Comparison of ENCODE assay signal across 19 cellular contexts in genomic region chr1:46530791-46531409, GRCh38. TPM values are rescaled to one million over a fixed set of nuclear protein-coding genes. Genes with fewer than 3 reads are reported as not detected.
A peak's percentile ranks its signal among the peaks of the same experiment; 100 is the strongest.
DNase-seq lines count a peak whose midpoint lies in the region; ATAC-seq and TF ChIP-seq lines count a peak whose summit lies in the region.
"Had no signal": no experiment of that assay in that cellular context is flagged by ENCODE, and none has a peak within 500 bp of the region (broad histone marks: within the 10 kb centered on the region; RNA-seq: fewer than 3 reads in every experiment).

No MANE protein-coding gene starts in this region.

- no peaks in the 10 kb centered on the region for H3K9me3 Mint-ChIP-seq in Caco-2 (ENCODE audit: unreplicated experiment)
- H3K9me3 Mint-ChIP-seq: activated T-cell treated with anti-CD3 and anti-CD28 coated beads, Interleukin-2, amount 50 U/mL, for 24 hours; CD4-positive, alpha-beta memory T cell had no signal

- no peaks in the 10 kb centered on the region for H3K36me3 ChIP-seq in Caco-2 (ENCODE audit: control insufficient read depth, insufficient read depth, low read length)
- no peaks in the 10 kb centered on the region for H3K36me3 ChIP-seq in trophoblast cell (ENCODE audit: control insufficient read depth in 1 of 2, insufficient read depth in 2 of 2, low read length in 2 of 2)
- H3K36me3 ChIP-seq: suprapubic skin had no signal

- H3K4ac ChIP-seq in trophoblast cell (ENCODE audit: low read depth, low read length): no peak overlapping the region

- TF ChIP-seq CTCF in Caco-2 (IDR thresholded peaks at IDR 0.05; ENCODE audit: insufficient read depth in 1 of 2, low read depth in 1 of 2, low read length in 1 of 2, severe bottlenecking in 1 of 2, unreplicated experiment in 1 of 2): peak; percentile 31 to 38
- peak; percentile 13 for TF ChIP-seq CTCF in HFF-Myc (IDR thresholded peaks at IDR 0.05; ENCODE audit: low read depth, low read length, missing control alignments)
- peak; percentile 21 for TF ChIP-seq CTCF in cardiac fibroblast (IDR thresholded peaks at IDR 0.05; ENCODE audit: low read depth, low read length)

- H3K9me3 ChIP-seq in Caco-2 (no peaks in the 10 kb centered on the region), trophoblast cell (ENCODE audit: insufficient read depth, low read depth, low read length) (peaks cover 2% of the 10 kb centered on the region)
- H3K9me3 ChIP-seq: suprapubic skin had no signal

- H3K4me1 ChIP-seq in Caco-2 (no peaks in the 10 kb centered on the region), trophoblast cell (ENCODE audit: control insufficient read depth in 1 of 2, insufficient read depth in 2 of 2, low read length in 2 of 2) (peaks cover 6 to 7% of the 10 kb centered on the region in 2 experiments)

- H3K79me2 ChIP-seq in trophoblast cell (ENCODE audit: control insufficient read depth, insufficient read depth, low read length, poor library complexity): no peaks in the 10 kb centered on the region

- H4K8ac ChIP-seq in trophoblast cell (ENCODE audit: low read depth, low read length): no peak overlapping the region

- no TSS peak for BruUV-seq in Caco-2 (replicated peaks; lab: Mats Ljungman, UMichigan)

- H3K27ac Mint-ChIP-seq in Caco-2 (ENCODE audit: unreplicated experiment): no peak overlapping the region
- H3K27ac Mint-ChIP-seq: activated T-cell treated with anti-CD3 and anti-CD28 coated beads, Interleukin-2, amount 50 U/mL, for 24 hours had no signal

- H3K4me3 ChIP-seq in Caco-2 (ENCODE audit: low read depth, low read length) (no peak overlapping the region), HFF-Myc (replicated peaks; ENCODE audit: low read depth, low read length) (no peak overlapping the region), cardiac fibroblast (replicated peaks in 1 of 2; ENCODE audit: low read depth in 2 of 2, low read length in 2 of 2) (no peak overlapping the region), trophoblast cell (ENCODE audit: low read depth, low read length) (no peak overlapping the region)
- H3K4me3 ChIP-seq: SK-N-MC, skin epidermis, suprapubic skin had no signal

- POLR2A ChIA-PET in Caco-2 (lab: Charles Lee): no interaction called here

- H3K79me1 ChIP-seq in trophoblast cell (ENCODE audit: low read length): no peaks in the 10 kb centered on the region

- WGBS in trophoblast cell (ENCODE audit: extremely low coverage, insufficient coverage, insufficient read length): no CpG with 5 or more reads among the region's 6 CpGs

- H3K18ac ChIP-seq in trophoblast cell (ENCODE audit: low read length): no peak overlapping the region

- H3K23ac ChIP-seq in trophoblast cell (ENCODE audit: low read length): no peak overlapping the region

- peaks cover 11% of the 10 kb centered on the region for H3K27me3 Mint-ChIP-seq in Caco-2 (ENCODE audit: insufficient read depth, unreplicated experiment)

- H3K4me3 Mint-ChIP-seq in Caco-2 (ENCODE audit: unreplicated experiment): no peak overlapping the region
- H3K4me3 Mint-ChIP-seq: activated T-cell treated with anti-CD3 and anti-CD28 coated beads, Interleukin-2, amount 50 U/mL, for 24 hours had no signal

- no peak overlapping the region for H3K14ac ChIP-seq in trophoblast cell (ENCODE audit: low read length)

- H3K27me3 ChIP-seq in Caco-2 (replicated peaks; ENCODE audit: control insufficient read depth, insufficient read depth, low read length): no peaks in the 10 kb centered on the region; the same call in 1 of the 2 replicates
- peaks cover 33% of the 10 kb centered on the region for H3K27me3 ChIP-seq in trophoblast cell (ENCODE audit: insufficient read depth, low read length)

- peak; percentile 36 to 51 for DNase-seq in Caco-2
- DNase-seq in HFF-Myc (ENCODE audit: extremely low read depth, low read depth): no peak
- no peak for DNase-seq in cardiac fibroblast (ENCODE audit: low read depth in 2 of 2)
- DNase-seq in left kidney (ENCODE audit: low read depth, low spot score): peak; percentile 51
- no peak for DNase-seq in SIG-M5 (lab: John Stamatoyannopoulos, UW)
- no peak for DNase-seq in trophoblast cell
- DNase-seq in NCI-H1930 (lab: John Stamatoyannopoulos, UW): no peak
- DNase-seq: activated T-cell treated with anti-CD3 and anti-CD28 coated beads, Interleukin-2, amount 50 U/mL, for 24 hours; amniotic stem cell; CD4-positive, alpha-beta memory T cell; effector CD8-positive, alpha-beta T cell; left cardiac atrium; naive B cell; NCI-H1436 treated with DMSO at 0.1 percent for 48 hours had no signal

- H2AK5ac ChIP-seq in trophoblast cell (ENCODE audit: low read length): no peak overlapping the region

- no peak overlapping the region for H2BK120ac ChIP-seq in trophoblast cell (ENCODE audit: insufficient read depth, low read length, poor library complexity)

- H3K27ac ChIP-seq in trophoblast cell (ENCODE audit: low read depth, low read length): no peak overlapping the region
- H3K27ac ChIP-seq: SK-N-MC, skin epidermis, suprapubic skin had no signal

- no peak overlapping the region for H4K91ac ChIP-seq in trophoblast cell (ENCODE audit: low read depth, low read length)

- ATAC-seq in HG03135 (IDR thresholded peaks at IDR 0.05; ENCODE audit: unreplicated experiment): no peak
- ATAC-seq: activated CD4-positive, CD25-positive, alpha-beta regulatory T cell treated with anti-CD3 and anti-CD28 coated beads, Interleukin-2, amount 50 U/mL, for 24 hours; left cardiac atrium had no signal

- no peak overlapping the region for H2BK12ac ChIP-seq in trophoblast cell (ENCODE audit: low read length)

- peaks cover 6% of the 10 kb centered on the region for H3K36me3 Mint-ChIP-seq in Caco-2 (ENCODE audit: insufficient read depth, unreplicated experiment)
- H3K36me3 Mint-ChIP-seq: CD4-positive, alpha-beta memory T cell; naive B cell had no signal

- no peak overlapping the region for H3K9ac ChIP-seq in trophoblast cell (ENCODE audit: low read length)

- no peak overlapping the region for H2BK5ac ChIP-seq in trophoblast cell (ENCODE audit: low read depth, low read length, poor library complexity)

- CTCF ChIA-PET in Caco-2 (lab: Charles Lee): interaction anchor here (1.2 to 1.8 kb wide), 3 partner anchors 84 to 194 kb away, joined by 4 to 7 read pairs (median 5); no protein-coding TSS in a partner anchor

- H2AFZ ChIP-seq in trophoblast cell (ENCODE audit: insufficient read depth, low read length, poor library complexity): no peak overlapping the region

- intact Hi-C loops in Caco-2 (cut with micrococcal nuclease; ENCODE audit: unreplicated experiment): no loop called here

- H3K4me2 ChIP-seq in trophoblast cell (ENCODE audit: low read length): no peak overlapping the region

- H3K4me1 Mint-ChIP-seq in Caco-2 (ENCODE audit: low read depth, unreplicated experiment): peaks cover 6% of the 10 kb centered on the region

- no peak overlapping the region for H4K12ac ChIP-seq in trophoblast cell (ENCODE audit: low read depth, low read length)

RNA-seq across cellular contexts. Expression of gene KNCN, which starts 20.5 kb away (rescaled TPM):
- total RNA-seq in Caco-2 (2022): not detected in 2 replicates
- not detected in 2 replicates for polyA plus RNA-seq in trophoblast cell (2013)
- total RNA-seq: CD4-positive, alpha-beta memory T cell; left cardiac atrium; suprapubic skin had no signal
- polyA plus RNA-seq: CD4-positive, alpha-beta memory T cell had no signal

RNA-seq across cellular contexts. Expression of gene DMBX1, which starts 41.3 kb away (rescaled TPM):
- 0.16 TPM in 1 of 2 replicates, not detected in the other for total RNA-seq in Caco-2 (2022)
- polyA plus RNA-seq in trophoblast cell (2013): not detected in 2 replicates
- total RNA-seq: CD4-positive, alpha-beta memory T cell; left cardiac atrium had no signal
- polyA plus RNA-seq: CD4-positive, alpha-beta memory T cell had no signal

Comparison
In these comparisons a context has a peak if more than half of its experiments do, and no peak if none do; other contexts are left out.
1. DNase-seq: peak in Caco-2 (2 of 2) and left kidney (single experiment); none in HFF-Myc (single experiment), cardiac fibroblast (0 of 2), SIG-M5 (single experiment), trophoblast cell (0 of 2) and NCI-H1930 (0 of 2).
2. Peak in every context shown above with its lines, with median percentiles within 50 percentile points of each other: CTCF ChIP-seq.